ENCODE assay signal across 35 cellular contexts in the genomic region with DNA sequence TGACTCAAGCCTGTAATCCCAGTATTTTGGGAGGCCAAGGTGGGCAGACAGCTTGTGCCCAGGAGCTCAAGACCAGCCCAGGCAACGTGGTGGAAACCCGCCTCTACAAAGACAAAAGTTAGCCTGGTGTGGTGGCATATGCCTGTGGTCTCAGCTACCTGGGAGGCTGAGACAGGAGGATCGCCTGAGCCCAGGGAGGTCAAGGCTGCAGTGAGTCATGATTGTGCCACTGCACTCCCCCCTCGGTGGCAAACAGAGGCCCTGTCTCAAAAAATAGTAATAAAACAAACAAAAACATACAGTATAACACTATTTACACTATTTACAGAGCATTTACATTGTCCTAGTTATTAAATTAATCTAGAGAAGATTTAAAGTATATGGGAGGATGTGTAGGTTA.
"Had no signal": no experiment of that assay in that cellular context is flagged by ENCODE, and none has a peak within 500 bp of the region (broad histone marks: within the 10 kb centered on the region; RNA-seq: fewer than 3 reads in every experiment).

No MANE protein-coding gene starts in this region.

- H3K9me3 ChIP-seq: MG63 had no signal

- H3K27me3 ChIP-seq: MG63 had no signal

- H3K4me2 ChIP-seq: KMS-11 had no signal

- DNase-seq: Karpas-422, Kasumi-1, MG63, MM.1S, MV-4-11, NCI-H1048, NCI-H1092, NCI-H1092 treated with DMSO at 0.1 percent for 48 hours, NCI-H1105, NCI-H1105 treated with DMSO at 0.1 percent for 48 hours, NCI-H1417, NCI-H1417 treated with DMSO at 0.1 percent for 48 hours, NCI-H1436, NCI-H1436 treated with DMSO at 0.1 percent for 48 hours, NCI-H146, NCI-H1694, NCI-H1694 treated with DMSO at 0.1 percent for 48 hours, NCI-H187, NCI-H187 treated with DMSO at 0.1 percent for 48 hours, NCI-H1930, NCI-H2029, NCI-H2029 treated with DMSO at 0.1 percent for 48 hours, NCI-H2081, NCI-H2081 treated with DMSO at 0.1 percent for 48 hours, NCI-H2107, NCI-H2171, NCI-H2171 treated with DMSO at 0.1 percent for 48 hours, NCI-H2227 treated with DMSO at 0.1 percent for 48 hours, NCI-H226, NCI-H345, NCI-H446, NCI-H446 treated with DMSO at 0.1 percent for 48 hours, NCI-H510A, NCI-H510A treated with DMSO at 0.1 percent for 48 hours had no signal

- H3K4me3 ChIP-seq: MG63 had no signal

- H3K36me3 ChIP-seq: MG63 had no signal

- H3K27ac ChIP-seq: KMS-11 had no signal

- H3K9ac ChIP-seq: KMS-11 had no signal
